Comparison of ENCODE assay signal across 20 cellular contexts in genomic region chr6:147126618-147127022, GRCh38.
A peak's percentile ranks its signal among the peaks of the same experiment; 100 is the strongest.
DNase-seq lines count a peak whose midpoint lies in the region; ATAC-seq and TF ChIP-seq lines count a peak whose summit lies in the region.
"Had no signal": no experiment of that assay in that cellular context is flagged by ENCODE, and none has a peak within 500 bp of the region (broad histone marks: within the 10 kb centered on the region; RNA-seq: fewer than 3 reads in every experiment).

No MANE protein-coding gene starts in this region.

- ATAC-seq in SK-N-SH treated with all-trans-retinoic acid at 6 μM for 48 hours (no peak), GM18519 (IDR thresholded peaks at IDR 0.05; ENCODE audit: low FRiP score, unreplicated experiment) (no peak)
- ATAC-seq: activated CD8-positive, alpha-beta memory T cell treated with anti-CD3 and anti-CD28 coated beads, Interleukin-2, amount 10 ng/mL, durations not matched to agents 7 days and 5 days; activated T-helper 17 cell treated with anti-CD3 and anti-CD28 coated beads, Interleukin-2, amount 50 U/mL, for 72 hours; stimulated activated memory B cell treated with anti-CD40 and anti-IgM and Interleukin-4, amounts not matched to agents 10 μg/mL and 1 μg/mL and 100 μg/mL, for 72 hours had no signal

- no peaks in the 10 kb centered on the region for H3K9me3 Mint-ChIP-seq in nephron progenitor cell
- H3K9me3 Mint-ChIP-seq: activated naive CD8-positive, alpha-beta T cell treated with anti-CD3 and anti-CD28 coated beads for 36 hours; activated T-helper 17 cell treated with anti-CD3 and anti-CD28 coated beads, Interleukin-2, amount 50 U/mL, for 72 hours; mesothelial cell of epicardium; stimulated activated memory B cell treated with anti-CD40 and anti-IgM and Interleukin-4, amounts not matched to agents 10 μg/mL and 1 μg/mL and 100 μg/mL, for 72 hours had no signal

- DNase-seq in SK-MEL-5 (ENCODE audit: low read depth, low spot score) (peak; percentile 97), foreskin melanocyte (peak; percentile 97), nephron progenitor cell (no peak), coronary artery (ENCODE audit: low spot score) (no peak), NCI-H1105 (lab: John Stamatoyannopoulos, UW) (no peak)
- DNase-seq: activated CD8-positive, alpha-beta memory T cell treated with anti-CD3 and anti-CD28 coated beads, Interleukin-2, amount 10 ng/mL, durations not matched to agents 7 days and 5 days; activated naive CD8-positive, alpha-beta T cell treated with anti-CD3 and anti-CD28 coated beads for 36 hours; Caco-2; colonic mucosa; H7; NCI-H82; Peyer's patch; retina had no signal

- no peak for TF ChIP-seq CTCF in nephron progenitor cell (IDR thresholded peaks at IDR 0.05)
- TF ChIP-seq CTCF in coronary artery (IDR thresholded peaks at IDR 0.05): no peak

- H3K27me3 Mint-ChIP-seq in nephron progenitor cell (ENCODE audit: low read depth, poor library complexity): no peaks in the 10 kb centered on the region
- H3K27me3 Mint-ChIP-seq: activated CD8-positive, alpha-beta memory T cell treated with anti-CD3 and anti-CD28 coated beads, Interleukin-2, amount 10 ng/mL, durations not matched to agents 7 days and 5 days had no signal

- peaks cover 8% of the 10 kb centered on the region for H3K4me1 Mint-ChIP-seq in nephron progenitor cell
- H3K4me1 Mint-ChIP-seq: activated CD8-positive, alpha-beta memory T cell treated with anti-CD3 and anti-CD28 coated beads, Interleukin-2, amount 10 ng/mL, durations not matched to agents 7 days and 5 days; activated T-helper 17 cell treated with anti-CD3 and anti-CD28 coated beads, Interleukin-2, amount 50 U/mL, for 72 hours; B cell; mesothelial cell of epicardium; stimulated activated memory B cell treated with anti-CD40 and anti-IgM and Interleukin-4, amounts not matched to agents 10 μg/mL and 1 μg/mL and 100 μg/mL, for 72 hours had no signal

- H3K4me3 ChIP-seq in coronary artery: no peak overlapping the region
- H3K4me3 ChIP-seq: colonic mucosa, Peyer's patch had no signal

- peak overlapping the region; percentile 32 for H3K27ac Mint-ChIP-seq in nephron progenitor cell
- H3K27ac Mint-ChIP-seq: activated CD8-positive, alpha-beta memory T cell treated with anti-CD3 and anti-CD28 coated beads, Interleukin-2, amount 10 ng/mL, durations not matched to agents 7 days and 5 days; activated naive CD8-positive, alpha-beta T cell treated with anti-CD3 and anti-CD28 coated beads for 36 hours; activated T-helper 17 cell treated with anti-CD3 and anti-CD28 coated beads, Interleukin-2, amount 50 U/mL, for 72 hours; B cell; mesothelial cell of epicardium; stimulated activated memory B cell treated with anti-CD40 and anti-IgM and Interleukin-4, amounts not matched to agents 10 μg/mL and 1 μg/mL and 100 μg/mL, for 72 hours had no signal

- in situ Hi-C loops in SK-MEL-5 (cut with HindIII; ENCODE audit: low pct_unique_long_range_greater_than_20kb, low sequenced_read_pairs): no loop called here

- H3K36me3 Mint-ChIP-seq in nephron progenitor cell (ENCODE audit: low read depth): no peaks in the 10 kb centered on the region
- H3K36me3 Mint-ChIP-seq: activated CD8-positive, alpha-beta memory T cell treated with anti-CD3 and anti-CD28 coated beads, Interleukin-2, amount 10 ng/mL, durations not matched to agents 7 days and 5 days; activated naive CD8-positive, alpha-beta T cell treated with anti-CD3 and anti-CD28 coated beads for 36 hours; mesothelial cell of epicardium; stimulated activated memory B cell treated with anti-CD40 and anti-IgM and Interleukin-4, amounts not matched to agents 10 μg/mL and 1 μg/mL and 100 μg/mL, for 72 hours had no signal

- H3K4me3 Mint-ChIP-seq in nephron progenitor cell: no peak overlapping the region
- H3K4me3 Mint-ChIP-seq: activated CD8-positive, alpha-beta memory T cell treated with anti-CD3 and anti-CD28 coated beads, Interleukin-2, amount 10 ng/mL, durations not matched to agents 7 days and 5 days; activated naive CD8-positive, alpha-beta T cell treated with anti-CD3 and anti-CD28 coated beads for 36 hours; activated T-helper 17 cell treated with anti-CD3 and anti-CD28 coated beads, Interleukin-2, amount 50 U/mL, for 72 hours; B cell; mesothelial cell of epicardium; stimulated activated memory B cell treated with anti-CD40 and anti-IgM and Interleukin-4, amounts not matched to agents 10 μg/mL and 1 μg/mL and 100 μg/mL, for 72 hours had no signal

- no peak overlapping the region for H3K27ac ChIP-seq in coronary artery
- H3K27ac ChIP-seq: colonic mucosa, neutrophil, Peyer's patch had no signal

TF ChIP-seq in SK-N-SH treated with all-trans-retinoic acid at 6 μM for 48 hours, 23 proteins besides CTCF, POLR2A, EP300 and RAD21:
- TF ChIP-seq ISL1 (CRISPR knock-in tag; IDR thresholded peaks at IDR 0.05) (no peak), OSR1 (CRISPR knock-in tag; IDR thresholded peaks at IDR 0.05) (no peak)

Comparison
In these comparisons a context has a peak if more than half of its experiments do, and no peak if none do; other contexts are left out.
1. DNase-seq: peak in SK-MEL-5 (single experiment) and foreskin melanocyte (single experiment); none in nephron progenitor cell (single experiment), coronary artery (single experiment) and NCI-H1105 (single experiment).